In genomic region chr1:61724721-61725694, GRCh38 we compare ENCODE assay signal across 8 cellular contexts. TPM values are rescaled to one million over a fixed set of nuclear protein-coding genes. Genes with fewer than 3 reads are reported as not detected.
A peak's percentile ranks its signal among the peaks of the same experiment; 100 is the strongest.
DNase-seq lines count a peak whose midpoint lies in the region; ATAC-seq and TF ChIP-seq lines count a peak whose summit lies in the region.

TM2D1 (minus strand) TSS chr1:61725141; CDS start chr1:61725120, 21 bp downstream.

- POLR2A ChIA-PET in Panc1 (lab: Charles Lee): no interaction called here

- DNase-seq in DMS153 treated with DMSO at 0.1 percent for 48 hours (lab: John Stamatoyannopoulos, UW; ENCODE audit: unreplicated experiment) (peak; percentile 62), KBM-7 (peak; percentile 93), Panc1 (ENCODE audit: low read depth, low spot score) (peak; percentile 82), esophagus squamous epithelium (lab: John Stamatoyannopoulos, UW) (peak; percentile 22), myocyte (ENCODE audit: low read depth) (peak; percentile 93)
- peak; percentile 92 to 93 for DNase-seq in activated T-cell treated with anti-CD3 and anti-CD28 coated beads, Interleukin-2, amount 50 U/mL, for 48 hours
- DNase-seq in stimulated activated CD8-positive, alpha-beta memory T cell treated with anti-CD3 and anti-CD28 coated beads, Interleukin-7, amount 100 ng/mL, for 48 hours (ENCODE audit: extremely low read depth in 1 of 2, low read depth in 1 of 2): peak; percentile 76 to 85

- WGBS in esophagus squamous epithelium, 2 donors: 0 to 2% methylated on average over 15 to 28 of the region's 46 CpGs

- peak in 3 of 4 donors; percentile 48 to 89 (median 81) for TF ChIP-seq POLR2A in esophagus squamous epithelium (IDR thresholded peaks at IDR 0.05)

- intact Hi-C loops in Panc1 (cut with micrococcal nuclease; ENCODE audit: unreplicated experiment): no loop called here
- intact Hi-C loops in esophagus squamous epithelium (cut with DNase I): no loop called here

- peak within 1 kb of the TSS; percentile 95 to 96 for H3K4me3 ChIP-seq in Panc1 (ENCODE audit: low read depth in 2 of 2, low read length in 2 of 2)
- peak within 1 kb of the TSS; percentile 77 to 97 (median 85) for H3K4me3 ChIP-seq in esophagus squamous epithelium

- peaks cover 12% of the 10 kb centered on the region; the same call in 1 of the 2 replicates for H3K4me1 ChIP-seq in Panc1 (ENCODE audit: control insufficient read depth, insufficient read depth, low read length)
- peaks cover 8 to 39% (median 17%) of the 10 kb centered on the region in 3 donors for H3K4me1 ChIP-seq in esophagus squamous epithelium

- in situ Hi-C loops in KBM-7 (cut with MboI; ENCODE audit: low pct_unique_long_range_greater_than_20kb, low sequenced_read_pairs) (no loop called here), Panc1 (cut with HindIII; ENCODE audit: low pct_unique_long_range_greater_than_20kb, low sequenced_read_pairs) (no loop called here)

- peak within 1 kb of the TSS; percentile 97 for H3K27ac ChIP-seq in Panc1 (ENCODE audit: low read length)
- H3K27ac ChIP-seq in esophagus squamous epithelium: peak within 1 kb of the TSS; percentile 91 to 98 (median 98)

- ATAC-seq in GM21717 (IDR thresholded peaks at IDR 0.05; ENCODE audit: unreplicated experiment) (peak; percentile 100), Panc1 (peak; percentile 100)

- TF ChIP-seq CTCF in Panc1 (IDR thresholded peaks at IDR 0.05) (no peak), esophagus squamous epithelium (IDR thresholded peaks at IDR 0.05) (no peak)

- CTCF ChIA-PET in Panc1 (lab: Charles Lee): no interaction called here

- H3K27me3 ChIP-seq in Panc1 (ENCODE audit: control insufficient read depth, insufficient read depth, low read length) (no peaks in the 10 kb centered on the region), esophagus squamous epithelium (no peaks in the 10 kb centered on the region)

- H3K9me3 ChIP-seq in Panc1 (ENCODE audit: control insufficient read depth, insufficient read depth, low read depth, low read length) (no peaks in the 10 kb centered on the region), esophagus squamous epithelium (no peaks in the 10 kb centered on the region)

- BruUV-seq in Panc1 (replicated peaks; lab: Mats Ljungman, UMichigan): TSS peak; percentile 96

- H3K36me3 ChIP-seq in Panc1 (ENCODE audit: control insufficient read depth, insufficient read depth, low read length) (peaks cover 9% of the 10 kb centered on the region), esophagus squamous epithelium (peaks cover 0 to 21% (median 0%) of the 10 kb centered on the region in 3 donors)

RNA-seq across cellular contexts. Expression of gene TM2D1, which starts in this region (rescaled TPM):
- 43.2 TPM for total RNA-seq in Panc1 (2021; ENCODE audit: unreplicated experiment)
- 36.5 TPM for polyA plus RNA-seq in Panc1 (2012; ENCODE audit: insufficient read length)
- 10 to 100 TPM; 25.5 to 51.9 (median 36.2) TPM for total RNA-seq in esophagus squamous epithelium
- 77.5 and 94.2 TPM in 2 replicates for total RNA-seq in myocyte
- polyA plus RNA-seq in myocyte (2012): 67.9 TPM

Comparison
In these comparisons a context has a peak if more than half of its experiments do, and no peak if none do; other contexts are left out.
1. Peak in every context shown above with its lines: DNase-seq, ATAC-seq, H3K4me3 ChIP-seq and H3K27ac ChIP-seq.
2. DNase-seq: peak in every context shown above with its lines; median percentile 93 in KBM-7; 93 in myocyte; 92 in activated T-cell treated with anti-CD3 and anti-CD28 coated beads, Interleukin-2, amount 50 U/mL, for 48 hours; 82 in Panc1; 80 in stimulated activated CD8-positive, alpha-beta memory T cell treated with anti-CD3 and anti-CD28 coated beads, Interleukin-7, amount 100 ng/mL, for 48 hours; 62 in DMS153 treated with DMSO at 0.1 percent for 48 hours; 22 in esophagus squamous epithelium.